In genomic region chr7:120986665-120987064, GRCh38 we compare ENCODE assay signal across 24 cellular contexts. TPM values are rescaled to one million over a fixed set of nuclear protein-coding genes. Genes with fewer than 3 reads are reported as not detected.
"Had no signal": no experiment of that assay in that cellular context is flagged by ENCODE, and none has a peak within 500 bp of the region (broad histone marks: within the 10 kb centered on the region; RNA-seq: fewer than 3 reads in every experiment).

No MANE protein-coding gene starts in this region.

- H3K4me3 ChIP-seq: MG63 had no signal

- ATAC-seq: Panc1, PC-3 had no signal

- H3K36me3 ChIP-seq: MG63 had no signal

- H3K9me3 ChIP-seq: MG63, SK-N-SH had no signal

- H3K4me2 ChIP-seq: KMS-11 had no signal

- H3K9ac ChIP-seq: KMS-11, SK-N-SH had no signal

- H3K27ac ChIP-seq: KMS-11, RWPE1 had no signal

- H3K27me3 ChIP-seq: MG63 had no signal

- DNase-seq: Kasumi-1, MG63, NCI-H1092, NCI-H1105 treated with DMSO at 0.1 percent for 48 hours, NCI-H1417 treated with DMSO at 0.1 percent for 48 hours, NCI-H146, NCI-H1694 treated with DMSO at 0.1 percent for 48 hours, NCI-H1930, NCI-H2081, NCI-H2107, NCI-H2227 treated with DMSO at 0.1 percent for 48 hours, NCI-H446, NCI-H510A, NCI-H524 treated with DMSO at 0.1 percent for 48 hours, NCI-H69, NCI-H774, PC-3, SHP77, SK-N-SH, SW 1271 had no signal

RNA-seq across cellular contexts. Expression of gene CPED1, which starts 1.8 kb away (rescaled TPM):
- total RNA-seq: HT-29 had no signal
